10 cellular contexts compared by ENCODE assay signal in the genomic region with DNA sequence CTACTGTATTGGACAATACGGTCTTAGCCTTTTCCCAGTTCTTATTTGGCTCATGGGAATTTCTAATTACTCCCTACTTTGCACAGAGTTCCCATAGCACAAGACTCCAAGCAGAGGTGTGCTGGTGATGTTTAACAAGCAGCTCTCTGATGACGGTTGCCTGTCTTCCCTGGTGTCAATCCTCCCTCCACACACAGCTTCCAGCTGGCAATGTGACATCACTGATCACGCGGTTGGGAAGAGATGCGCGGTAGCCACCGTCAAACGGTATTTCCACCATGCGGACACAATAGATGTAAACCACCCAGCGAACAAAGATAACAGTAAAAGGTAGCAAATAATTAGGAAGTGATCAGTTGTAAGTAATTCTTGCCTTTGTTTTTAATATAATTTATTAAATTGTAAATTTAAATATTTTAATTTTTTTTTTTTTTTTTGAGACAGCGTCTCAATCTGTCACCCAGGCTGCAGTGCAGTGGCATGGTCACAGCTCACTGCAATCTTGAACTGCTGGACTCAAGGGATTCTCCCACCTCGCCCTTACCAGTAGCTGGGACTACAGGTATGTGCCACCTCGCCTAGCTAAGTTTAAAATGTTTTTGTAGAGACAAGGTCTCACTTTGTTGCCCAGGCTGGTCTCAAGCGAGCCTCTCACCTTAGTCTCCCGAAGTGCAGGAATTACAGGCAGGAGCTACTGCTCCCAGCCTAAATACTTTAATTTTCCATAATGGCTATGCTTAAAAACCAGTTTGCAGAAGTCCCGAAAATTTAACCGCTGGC. TPM values are rescaled to one million over a fixed set of nuclear protein-coding genes. Genes with fewer than 3 reads are reported as not detected.
DNase-seq lines count a peak whose midpoint lies in the region; ATAC-seq and TF ChIP-seq lines count a peak whose summit lies in the region.
"Had no signal": no experiment of that assay in that cellular context is flagged by ENCODE, and none has a peak within 500 bp of the region (broad histone marks: within the 10 kb centered on the region; RNA-seq: fewer than 3 reads in every experiment).

No MANE protein-coding gene starts in this region.

- H3K4me3 ChIP-seq in osteoblast (ENCODE audit: insufficient read depth, low read length), result peak overlapping the region; percentile 25

- H3K4me3 Mint-ChIP-seq in activated CD4-positive, alpha-beta T cell treated with anti-CD3 and anti-CD28 coated beads, Interleukin-2, amount 10 ng/mL, durations not matched to agents 7 days and 5 days, result no peak overlapping the region
- H3K4me3 Mint-ChIP-seq in activated naive CD8-positive, alpha-beta T cell, result no peak overlapping the region

- POLR2A ChIA-PET in activated CD4-positive, alpha-beta T cell treated with anti-CD3 and anti-CD28 coated beads, Interleukin-2, amount 10 ng/mL, durations not matched to agents 7 days and 5 days (lab: Charles Lee), result no interaction called here

- H3K4me2 ChIP-seq in osteoblast (ENCODE audit: insufficient read depth, low read length), result peak overlapping the region; percentile 61

- peak overlapping the region; percentile 50 for H2AFZ ChIP-seq in osteoblast (ENCODE audit: low read length)

- H3K4me1 Mint-ChIP-seq in activated CD4-positive, alpha-beta T cell treated with anti-CD3 and anti-CD28 coated beads, Interleukin-2, amount 10 ng/mL, durations not matched to agents 7 days and 5 days, result peaks cover 38% of the 10 kb centered on the region
- H3K4me1 Mint-ChIP-seq in activated naive CD8-positive, alpha-beta T cell (ENCODE audit: low read depth), result peaks cover 56% of the 10 kb centered on the region

- H3K27ac ChIP-seq in osteoblast (ENCODE audit: low read depth, low read length), result no peak overlapping the region
- H3K27ac ChIP-seq: gastrocnemius medialis had no signal

- H3K27ac Mint-ChIP-seq in activated CD4-positive, alpha-beta T cell treated with anti-CD3 and anti-CD28 coated beads, Interleukin-2, amount 10 ng/mL, durations not matched to agents 7 days and 5 days, result peak overlapping the region; percentile 87
- H3K27ac Mint-ChIP-seq in activated naive CD8-positive, alpha-beta T cell, result peak overlapping the region; percentile 94

- no peaks in the 10 kb centered on the region for H4K20me1 ChIP-seq in osteoblast (ENCODE audit: insufficient read depth, low read length)

- no peak for DNase-seq in activated CD4-positive, alpha-beta T cell treated with anti-CD3 and anti-CD28 coated beads, Interleukin-2, amount 10 ng/mL, durations not matched to agents 7 days and 5 days
- no peak for DNase-seq in activated CD4-positive, alpha-beta T cell treated with anti-CD3 and anti-CD28 coated beads for 48 hours
- DNase-seq in NCI-H69 (lab: John Stamatoyannopoulos, UW) (peak; percentile 0), osteoblast (ENCODE audit: insufficient read length, low spot score, missing footprints) (no peak), NCI-H1105 (lab: John Stamatoyannopoulos, UW) (no peak)

- peaks cover 9% of the 10 kb centered on the region for H3K27me3 ChIP-seq in osteoblast (ENCODE audit: insufficient read depth, low read length)

- H3K36me3 ChIP-seq in osteoblast (ENCODE audit: insufficient read depth, low read length), result no peaks in the 10 kb centered on the region
- H3K36me3 ChIP-seq: gastrocnemius medialis had no signal

- H3K36me3 Mint-ChIP-seq in activated CD4-positive, alpha-beta T cell treated with anti-CD3 and anti-CD28 coated beads, Interleukin-2, amount 10 ng/mL, durations not matched to agents 7 days and 5 days (ENCODE audit: low read depth), result peaks cover 55% of the 10 kb centered on the region
- peaks cover 28% of the 10 kb centered on the region for H3K36me3 Mint-ChIP-seq in activated naive CD8-positive, alpha-beta T cell

- H3K27me3 Mint-ChIP-seq in activated CD4-positive, alpha-beta T cell treated with anti-CD3 and anti-CD28 coated beads, Interleukin-2, amount 10 ng/mL, durations not matched to agents 7 days and 5 days, result no peaks in the 10 kb centered on the region
- no peaks in the 10 kb centered on the region for H3K27me3 Mint-ChIP-seq in activated naive CD8-positive, alpha-beta T cell

- H3K9me3 ChIP-seq in osteoblast (ENCODE audit: low read depth, low read length), result no peaks in the 10 kb centered on the region
- H3K9me3 ChIP-seq: gastrocnemius medialis had no signal

- H3K79me2 ChIP-seq in osteoblast (ENCODE audit: insufficient read depth, low read length), result no peaks in the 10 kb centered on the region

- H3K9me3 Mint-ChIP-seq in activated CD4-positive, alpha-beta T cell treated with anti-CD3 and anti-CD28 coated beads, Interleukin-2, amount 10 ng/mL, durations not matched to agents 7 days and 5 days, result no peaks in the 10 kb centered on the region
- no peaks in the 10 kb centered on the region for H3K9me3 Mint-ChIP-seq in activated naive CD8-positive, alpha-beta T cell (ENCODE audit: low read depth)

- ATAC-seq in HG03280 (IDR thresholded peaks at IDR 0.05; ENCODE audit: unreplicated experiment) (no peak), HG03342 (IDR thresholded peaks at IDR 0.05; ENCODE audit: unreplicated experiment) (no peak)

- no peak for TF ChIP-seq CTCF in osteoblast (IDR thresholded peaks at IDR 0.05; ENCODE audit: extremely low read depth, low read depth, low read length)

- CTCF ChIA-PET in activated CD4-positive, alpha-beta T cell treated with anti-CD3 and anti-CD28 coated beads, Interleukin-2, amount 10 ng/mL, durations not matched to agents 7 days and 5 days (lab: Charles Lee), result interaction anchor here (0.6 to 2.2 kb wide), 9 partner anchors 10 to 297 kb away, joined by 3 to 7 read pairs (median 4); no protein-coding TSS in a partner anchor

- H3K4me1 ChIP-seq in osteoblast (ENCODE audit: insufficient read depth, low read length), result peaks cover 15% of the 10 kb centered on the region
- H3K4me1 ChIP-seq: gastrocnemius medialis had no signal

RNA-seq across cellular contexts. Expression of gene IL15RA, which starts 36.3 kb away (rescaled TPM):
- total RNA-seq in activated CD4-positive, alpha-beta T cell treated with anti-CD3 and anti-CD28 coated beads, Interleukin-2, amount 10 ng/mL, durations not matched to agents 7 days and 5 days, result 10 to 100 TPM; 16.1 to 16.5 TPM
- total RNA-seq in osteoblast, result 1.1 and 1.2 TPM in 2 replicates

RNA-seq across cellular contexts. Expression of gene IL2RA, which starts 48.6 kb away (rescaled TPM):
- 100 to 1,000 TPM; 124 to 142 TPM for total RNA-seq in activated CD4-positive, alpha-beta T cell treated with anti-CD3 and anti-CD28 coated beads, Interleukin-2, amount 10 ng/mL, durations not matched to agents 7 days and 5 days
- total RNA-seq in osteoblast, result not detected in 2 replicates
- total RNA-seq: astrocyte had no signal

Comparison
In these comparisons a context has a peak if more than half of its experiments do, and no peak if none do; other contexts are left out.
1. RNA of gene IL2RA, which starts 48.6 kb away (total RNA-seq): 124 to 142 TPM in activated CD4-positive, alpha-beta T cell treated with anti-CD3 and anti-CD28 coated beads, Interleukin-2, amount 10 ng/mL, durations not matched to agents 7 days and 5 days; not detected in osteoblast; every median in the first group is over 100 times any median in the second.